In the genomic region with DNA sequence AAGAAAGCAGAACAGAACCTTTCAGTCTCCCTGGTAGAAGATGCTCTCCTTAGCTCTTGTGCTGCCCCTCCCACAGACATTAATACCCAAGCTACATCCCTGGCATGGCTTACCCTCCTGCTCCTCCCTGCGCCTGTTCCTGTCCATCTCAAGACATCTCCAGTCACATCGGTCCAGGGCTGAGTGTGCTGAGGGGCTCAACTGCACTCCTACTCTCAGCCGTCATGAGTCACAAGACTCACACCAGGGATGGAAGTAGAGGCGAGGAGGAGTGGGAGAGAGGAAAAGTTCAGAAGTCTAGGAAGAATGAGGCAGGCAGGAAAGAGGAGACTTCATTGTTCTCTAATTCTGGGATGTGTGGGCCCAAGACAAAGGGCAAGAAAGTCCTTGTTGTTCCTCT, we compare ENCODE assay signal across 22 cellular contexts. TPM values are rescaled to one million over a fixed set of nuclear protein-coding genes. Genes with fewer than 3 reads are reported as not detected.
DNase-seq lines count a peak whose midpoint lies in the region; ATAC-seq, FAIRE-seq and TF ChIP-seq lines count a peak whose summit lies in the region.
"Had no signal": no experiment of that assay in that cellular context is flagged by ENCODE, and none has a peak within 500 bp of the region (broad histone marks: within the 10 kb centered on the region; RNA-seq: fewer than 3 reads in every experiment).

No MANE protein-coding gene starts in this region.

- H3K27ac ChIP-seq in ACC112 (ENCODE audit: low read depth, low read length) = peak overlapping the region; percentile 99; the same call in 1 of the 2 replicates
- H3K27ac ChIP-seq in endothelial cell of umbilical vein (ENCODE audit: insufficient read depth, low read depth, low read length) = peak overlapping the region; percentile 89
- H3K27ac ChIP-seq in neural progenitor cell = no peak overlapping the region
- H3K27ac ChIP-seq in HepG2 (ENCODE audit: extremely low read length, insufficient read depth, low read length) = no peak overlapping the region
- H3K27ac ChIP-seq: spleen had no signal

- ATAC-seq in HG02840 (IDR thresholded peaks at IDR 0.05; ENCODE audit: low FRiP score, unreplicated experiment) = no peak
- ATAC-seq in HepG2 = no peak

- POLR2A ChIA-PET in endothelial cell of umbilical vein (lab: Charles Lee) (interaction anchor here (0.9 kb wide), 1 partner anchor 11 kb away, joined by 3 read pairs; no protein-coding TSS in a partner anchor), HepG2 (lab: Yijun Ruan, JAX) (no interaction called here)

- H3K4me3 ChIP-seq in ACC112 (ENCODE audit: low read depth, low read length) (no peak overlapping the region), endothelial cell of umbilical vein (replicated peaks in 1 of 3; ENCODE audit: insufficient read depth in 1 of 3, low read depth in 1 of 3, low read length in 3 of 3) (no peak overlapping the region), neural progenitor cell (no peak overlapping the region), HepG2 (replicated peaks in 1 of 3; ENCODE audit: insufficient read depth in 1 of 3, low read depth in 2 of 3, low read length in 3 of 3) (no peak overlapping the region)
- H3K4me3 ChIP-seq: spleen had no signal

- H3K4me1 ChIP-seq in ACC112 (ENCODE audit: control insufficient read depth, insufficient read depth, low read length, unreplicated experiment) (peaks cover 34% of the 10 kb centered on the region), endothelial cell of umbilical vein (ENCODE audit: control insufficient read depth, extremely low read depth, insufficient read depth, low read length) (peaks cover 40% of the 10 kb centered on the region), neural progenitor cell (no peaks in the 10 kb centered on the region), HepG2 (ENCODE audit: insufficient read depth, low read length) (peaks cover 16% of the 10 kb centered on the region)
- H3K4me1 ChIP-seq: BE2C had no signal

- TF ChIP-seq CTCF in endothelial cell of umbilical vein (IDR thresholded peaks at IDR 0.05; ENCODE audit: extremely low read depth in 1 of 2, insufficient read depth in 1 of 2, low read depth in 1 of 2, low read length in 2 of 2) (no peak), neural progenitor cell (IDR thresholded peaks at IDR 0.05) (no peak), HepG2 (CRISPR knock-in tag; IDR thresholded peaks at IDR 0.05) (no peak)

- H3K27me3 ChIP-seq in ACC112 (ENCODE audit: insufficient read depth, low read length) (no peaks in the 10 kb centered on the region), endothelial cell of umbilical vein (ENCODE audit: control insufficient read depth in 2 of 2, insufficient read depth in 2 of 2, low read length in 2 of 2) (no peaks in the 10 kb centered on the region), neural progenitor cell (no peaks in the 10 kb centered on the region), HepG2 (ENCODE audit: control insufficient read depth in 1 of 2, insufficient read depth in 2 of 2, low read length in 2 of 2) (no peaks in the 10 kb centered on the region)
- H3K27me3 ChIP-seq: BE2C had no signal

- H3K9me3 Mint-ChIP-seq in neural progenitor cell = peaks cover 4% of the 10 kb centered on the region
- H3K9me3 Mint-ChIP-seq: activated B cell treated with CpG ODN at 0.5 μM for 24 hours; activated CD4-positive, alpha-beta memory T cell treated with anti-CD3 and anti-CD28 coated beads, Interleukin-2, amount 10 ng/mL, durations not matched to agents 7 days and 5 days; central memory CD8-positive, alpha-beta T cell; neural crest cell had no signal

- H3K4me2 ChIP-seq in endothelial cell of umbilical vein (ENCODE audit: insufficient read depth, low read length) (peak overlapping the region; percentile 40), neural progenitor cell (no peak overlapping the region), HepG2 (ENCODE audit: low read depth, low read length) (no peak overlapping the region)
- H3K4me2 ChIP-seq: SK-N-SH had no signal

- no peaks in the 10 kb centered on the region for H3K9me1 ChIP-seq in endothelial cell of umbilical vein (replicated peaks; ENCODE audit: control insufficient read depth, extremely low read depth, insufficient read depth, low read length)

- DNase-seq in RCC 7860 (ENCODE audit: low spot score) (peak; percentile 16), endothelial cell of umbilical vein (ENCODE audit: low read depth, low spot score) (peak; percentile 60), neural progenitor cell (ENCODE audit: low spot score) (no peak), COLO829 (ENCODE audit: low spot score) (no peak), HepG2 (ENCODE audit: low spot score) (no peak)
- DNase-seq in effector CD8-positive, alpha-beta T cell (lab: John Stamatoyannopoulos, UW) = no peak
- DNase-seq: 8988T; activated B cell treated with CpG ODN at 0.5 μM for 24 hours; activated CD4-positive, alpha-beta memory T cell treated with anti-CD3 and anti-CD28 coated beads, Interleukin-2, amount 10 ng/mL, durations not matched to agents 7 days and 5 days; activated naive CD4-positive, alpha-beta T cell treated with Interleukin-2 at 50 U/mL for 16 hours; activated T-cell treated with anti-CD3 and anti-CD28 coated beads, Interleukin-2, amount 50 U/mL, for 1 hour; BE2C; Calu3; left cardiac atrium; NCI-H1694 treated with DMSO at 0.1 percent for 48 hours; NCI-H345; SK-N-SH; spleen had no signal

- no peak for TF ChIP-seq EP300 in HepG2 (IDR thresholded peaks at IDR 0.05; ENCODE audit: low read depth in 2 of 2, low read length in 2 of 2)
- no peak for TF ChIP-seq EP300 in HepG2 (CRISPR knock-in tag; IDR thresholded peaks at IDR 0.05; ENCODE audit: borderline replicate concordance)

- in situ Hi-C loops in HepG2 (cut with HindIII; ENCODE audit: extremely low pct_ligation_motif_present, low pct_unique_long_range_greater_than_20kb) = no loop called here

- H3K79me2 ChIP-seq in ACC112 (ENCODE audit: control insufficient read depth, insufficient read depth, low read length, unreplicated experiment) (no peaks in the 10 kb centered on the region), endothelial cell of umbilical vein (ENCODE audit: control insufficient read depth, insufficient read depth, low read length) (peaks cover 19% of the 10 kb centered on the region), neural progenitor cell (ENCODE audit: low read depth) (no peaks in the 10 kb centered on the region), HepG2 (ENCODE audit: insufficient read depth, low read length) (no peaks in the 10 kb centered on the region)

- H2AFZ ChIP-seq in ACC112 (ENCODE audit: low read length, unreplicated experiment) (no peak overlapping the region), endothelial cell of umbilical vein (ENCODE audit: low read depth, low read length) (peak overlapping the region; percentile 32), neural progenitor cell (replicated peaks) (peak overlapping the region; percentile 18), HepG2 (ENCODE audit: low read length) (no peak overlapping the region)

- no peaks in the 10 kb centered on the region for H3K9me3 ChIP-seq in endothelial cell of umbilical vein (replicated peaks; ENCODE audit: control insufficient read depth, insufficient read depth, low read length)
- H3K9me3 ChIP-seq in neural progenitor cell (ENCODE audit: low read depth) = no peaks in the 10 kb centered on the region
- no peaks in the 10 kb centered on the region for H3K9me3 ChIP-seq in HepG2 (ENCODE audit: low read length)
- H3K9me3 ChIP-seq: BE2C, SK-N-SH, spleen had no signal

- H3K4me3 Mint-ChIP-seq in neural progenitor cell = no peak overlapping the region
- H3K4me3 Mint-ChIP-seq: activated B cell treated with CpG ODN at 0.5 μM for 24 hours; activated CD4-positive, alpha-beta memory T cell treated with anti-CD3 and anti-CD28 coated beads, Interleukin-2, amount 10 ng/mL, durations not matched to agents 7 days and 5 days; central memory CD8-positive, alpha-beta T cell; neural crest cell had no signal

- H3K9ac ChIP-seq in endothelial cell of umbilical vein (replicated peaks; ENCODE audit: extremely low read depth, insufficient read depth, low read length) (no peak overlapping the region), neural progenitor cell (no peak overlapping the region), HepG2 (ENCODE audit: insufficient read depth, low read depth, low read length) (no peak overlapping the region)
- H3K9ac ChIP-seq: SK-N-SH had no signal

- TF ChIP-seq RAD21 in HepG2 (CRISPR knock-in tag; IDR thresholded peaks at IDR 0.05) = no peak

- CTCF ChIA-PET in endothelial cell of umbilical vein (lab: Charles Lee) (interaction anchor here (2.2 to 3.1 kb wide), 2 partner anchors 10 to 40 kb away, joined by 9 to 12 read pairs; partner anchors contain the start of gene OMA1), HepG2 (lab: Yijun Ruan, JAX; ENCODE audit: low intra/inter-chr PET ratio, low total read pairs) (no interaction called here)

- H3K27ac Mint-ChIP-seq in neural progenitor cell = no peak overlapping the region
- H3K27ac Mint-ChIP-seq: activated B cell treated with CpG ODN at 0.5 μM for 24 hours; activated CD4-positive, alpha-beta memory T cell treated with anti-CD3 and anti-CD28 coated beads, Interleukin-2, amount 10 ng/mL, durations not matched to agents 7 days and 5 days had no signal

- BruUV-seq in endothelial cell of umbilical vein (replicated peaks; lab: Mats Ljungman, UMichigan) (no TSS peak), HepG2 (replicated peaks; lab: Mats Ljungman, UMichigan) (no TSS peak)

- dilution Hi-C loops in endothelial cell of umbilical vein (cut with MboI; ENCODE audit: extremely low pct_ligation_motif_present, low sequenced_read_pairs) = no loop called here

- H3K36me3 ChIP-seq in ACC112 (ENCODE audit: insufficient read depth, low read length) (no peaks in the 10 kb centered on the region), endothelial cell of umbilical vein (ENCODE audit: control insufficient read depth in 2 of 2, extremely low read depth in 1 of 2, insufficient read depth in 2 of 2, low read length in 2 of 2) (no peaks in the 10 kb centered on the region), neural progenitor cell (no peaks in the 10 kb centered on the region), HepG2 (replicated peaks in 1 of 2; ENCODE audit: control insufficient read depth in 1 of 2, insufficient read depth in 2 of 2, low read length in 2 of 2) (no peaks in the 10 kb centered on the region)
- H3K36me3 ChIP-seq: BE2C, spleen had no signal

- peaks cover 3% of the 10 kb centered on the region for H3K27me3 Mint-ChIP-seq in neural progenitor cell (ENCODE audit: insufficient read depth, low read depth)

- WGBS in HepG2 (ENCODE audit: low lambda C conversion rate) = 25% methylated on average over 4 of the region's 4 CpGs

- no peak for FAIRE-seq in RCC 7860 (lab: Jason Lieb, UNC)
- no peak for FAIRE-seq in endothelial cell of umbilical vein (lab: Jason Lieb, UNC)
- FAIRE-seq in HepG2 (lab: Jason Lieb, UNC) = no peak

- H3F3A ChIP-seq in neural progenitor cell (ENCODE audit: low read depth) = no peaks in the 10 kb centered on the region

- H4K20me1 ChIP-seq in endothelial cell of umbilical vein (replicated peaks; ENCODE audit: control insufficient read depth, extremely low read depth, insufficient read depth, low read length) = no peaks in the 10 kb centered on the region
- H4K20me1 ChIP-seq in neural progenitor cell (ENCODE audit: low read depth) = no peaks in the 10 kb centered on the region
- no peaks in the 10 kb centered on the region for H4K20me1 ChIP-seq in HepG2 (ENCODE audit: insufficient read depth, low read length)

- H3K36me3 Mint-ChIP-seq in neural progenitor cell = no peaks in the 10 kb centered on the region

- no peaks in the 10 kb centered on the region for H3K4me1 Mint-ChIP-seq in neural progenitor cell
- H3K4me1 Mint-ChIP-seq: central memory CD8-positive, alpha-beta T cell had no signal

- TF ChIP-seq POLR2A in endothelial cell of umbilical vein (IDR thresholded peaks at IDR 0.05; ENCODE audit: low read depth, low read length) (no peak), HepG2 (IDR thresholded peaks at IDR 0.05; ENCODE audit: insufficient read depth in 1 of 2, low read depth in 2 of 2, low read length in 2 of 2) (no peak)

- intact Hi-C loops in endothelial cell of umbilical vein (cut with micrococcal nuclease) (no loop called here), HepG2 (cut with micrococcal nuclease; ENCODE audit: unreplicated experiment) (no loop called here)

RNA-seq across cellular contexts. Expression of gene TACSTD2, which starts 9.2 kb away (rescaled TPM):
- total RNA-seq in endothelial cell of umbilical vein = 14.1 and 30.7 TPM in 2 replicates
- 43.3 and 61.5 TPM in 2 replicates for polyA plus RNA-seq in endothelial cell of umbilical vein
- 19.6 and 27.3 TPM in 2 replicates for polyA plus RNA-seq in endothelial cell of umbilical vein (2011; cell fraction: cytosol; rRNA removed)
- 13.4 and 14.5 TPM in 2 replicates for polyA plus RNA-seq in endothelial cell of umbilical vein (2011; cell fraction: nucleus; rRNA removed)
- polyA plus RNA-seq in endothelial cell of umbilical vein (2012) = 9.8 and 14.3 TPM in 2 replicates
- polyA minus RNA-seq in endothelial cell of umbilical vein = 21.2 and 23.5 TPM in 2 replicates
- 1.6 TPM for polyA minus RNA-seq in endothelial cell of umbilical vein (2011; cell fraction: cytosol; rRNA and poly(A)+ RNA removed)
- polyA minus RNA-seq in endothelial cell of umbilical vein (2011; cell fraction: nucleus; rRNA and poly(A)+ RNA removed) = 5.6 and 10.4 TPM in 2 replicates
- 0.28 TPM in 1 of 2 replicates, not detected in the other for total RNA-seq in neural progenitor cell (ENCODE audit: low replicate concordance)
- not detected in 2 replicates for total RNA-seq in HepG2 (2016; rRNA removed; fragmentation: Illumina TruSeq; extraction: Trizol)
- total RNA-seq in HepG2 (2016; cell fraction: cytosol; rRNA removed; fragmentation: Illumina TruSeq; extraction: Trizol; ENCODE audit: low read depth) = not detected in 2 replicates
- total RNA-seq in HepG2 (2016; cell fraction: insoluble cytoplasmic fraction; rRNA removed; fragmentation: Illumina TruSeq; extraction: Trizol) = not detected in 2 replicates
- not detected in 2 replicates for total RNA-seq in HepG2 (2016; cell fraction: membrane; rRNA removed; fragmentation: Illumina TruSeq; extraction: Trizol)
- total RNA-seq in HepG2 (2016; cell fraction: nucleus; rRNA removed; fragmentation: Illumina TruSeq; extraction: Trizol) = not detected in 2 replicates
- not detected in 2 replicates for polyA plus RNA-seq in HepG2 (2011; rRNA removed)
- not detected in 2 replicates for polyA plus RNA-seq in HepG2 (2011; cell fraction: cytosol; rRNA removed)
- polyA plus RNA-seq in HepG2 (2011; cell fraction: nucleus; rRNA removed) = 0.09 and 0.10 TPM in 2 replicates
- polyA plus RNA-seq in HepG2 (2012) = not detected in 2 replicates
- not detected in 2 replicates for polyA plus RNA-seq in HepG2 (2016; cell fraction: cytosol; fragmentation: Illumina TruSeq; extraction: Trizol; ENCODE audit: low read depth)
- polyA plus RNA-seq in HepG2 (2016; cell fraction: insoluble cytoplasmic fraction; fragmentation: Illumina TruSeq; extraction: Trizol; ENCODE audit: low read depth) = not detected in 2 replicates
- polyA plus RNA-seq in HepG2 (2016; cell fraction: membrane; fragmentation: Illumina TruSeq; extraction: Trizol; ENCODE audit: low read depth) = not detected in 2 replicates
- polyA plus RNA-seq in HepG2 (2016; cell fraction: nucleus; fragmentation: Illumina TruSeq; extraction: Trizol; ENCODE audit: insufficient read depth, low read depth) = not detected in 2 replicates
- polyA minus RNA-seq in HepG2 (2011; rRNA and poly(A)+ RNA removed; ENCODE audit: low replicate concordance) = 0.94 TPM in 1 of 2 replicates, not detected in the other
- polyA minus RNA-seq in HepG2 (2011; cell fraction: cytosol; rRNA and poly(A)+ RNA removed) = not detected in 2 replicates
- polyA minus RNA-seq in HepG2 (2011; cell fraction: nucleus; rRNA and poly(A)+ RNA removed) = not detected in 2 replicates
- total RNA-seq: activated B cell treated with CpG ODN at 0.5 μM for 24 hours; activated CD4-positive, alpha-beta memory T cell treated with anti-CD3 and anti-CD28 coated beads, Interleukin-2, amount 10 ng/mL, durations not matched to agents 7 days and 5 days; neural crest cell had no signal

RNA-seq across cellular contexts. Expression of gene OMA1, which starts 39.8 kb away (rescaled TPM):
- total RNA-seq in endothelial cell of umbilical vein (4.6 and 7.7 TPM in 2 replicates), neural progenitor cell (ENCODE audit: low replicate concordance) (11.8 and 19.8 TPM in 2 replicates), HepG2 (2016; rRNA removed; fragmentation: Illumina TruSeq; extraction: Trizol) (18.6 and 26.9 TPM in 2 replicates)
- polyA plus RNA-seq in endothelial cell of umbilical vein (2.4 and 4.0 TPM in 2 replicates), HepG2 (2011; rRNA removed) (6.6 and 7.0 TPM in 2 replicates)
- 3.3 TPM in 2 replicates for polyA plus RNA-seq in endothelial cell of umbilical vein (2011; cell fraction: cytosol; rRNA removed)
- polyA plus RNA-seq in endothelial cell of umbilical vein (2011; cell fraction: nucleus; rRNA removed) = 6.2 and 7.2 TPM in 2 replicates
- polyA plus RNA-seq in endothelial cell of umbilical vein (2012) = 6.6 and 7.7 TPM in 2 replicates
- 5.1 and 7.5 TPM in 2 replicates for polyA minus RNA-seq in endothelial cell of umbilical vein
- polyA minus RNA-seq in endothelial cell of umbilical vein (2011; cell fraction: cytosol; rRNA and poly(A)+ RNA removed) = 9.3 TPM
- polyA minus RNA-seq in endothelial cell of umbilical vein (2011; cell fraction: nucleus; rRNA and poly(A)+ RNA removed) = 4.8 and 5.4 TPM in 2 replicates
- 92.8 and 109 TPM in 2 replicates for total RNA-seq in HepG2 (2016; cell fraction: cytosol; rRNA removed; fragmentation: Illumina TruSeq; extraction: Trizol; ENCODE audit: low read depth)
- 19.4 and 27.4 TPM in 2 replicates for total RNA-seq in HepG2 (2016; cell fraction: insoluble cytoplasmic fraction; rRNA removed; fragmentation: Illumina TruSeq; extraction: Trizol)
- total RNA-seq in HepG2 (2016; cell fraction: membrane; rRNA removed; fragmentation: Illumina TruSeq; extraction: Trizol) = 61.9 and 78.8 TPM in 2 replicates
- total RNA-seq in HepG2 (2016; cell fraction: nucleus; rRNA removed; fragmentation: Illumina TruSeq; extraction: Trizol) = 18.3 and 21.8 TPM in 2 replicates
- polyA plus RNA-seq in HepG2 (2011; cell fraction: cytosol; rRNA removed) = 3.2 and 4.5 TPM in 2 replicates
- polyA plus RNA-seq in HepG2 (2011; cell fraction: nucleus; rRNA removed) = 3.7 and 4.2 TPM in 2 replicates
- 7.0 and 10.0 TPM in 2 replicates for polyA plus RNA-seq in HepG2 (2012)
- 4.2 and 4.4 TPM in 2 replicates for polyA plus RNA-seq in HepG2 (2016; cell fraction: cytosol; fragmentation: Illumina TruSeq; extraction: Trizol; ENCODE audit: low read depth)
- polyA plus RNA-seq in HepG2 (2016; cell fraction: insoluble cytoplasmic fraction; fragmentation: Illumina TruSeq; extraction: Trizol; ENCODE audit: low read depth) = 11.1 and 13.3 TPM in 2 replicates
- 4.9 and 5.1 TPM in 2 replicates for polyA plus RNA-seq in HepG2 (2016; cell fraction: membrane; fragmentation: Illumina TruSeq; extraction: Trizol; ENCODE audit: low read depth)
- polyA plus RNA-seq in HepG2 (2016; cell fraction: nucleus; fragmentation: Illumina TruSeq; extraction: Trizol; ENCODE audit: insufficient read depth, low read depth) = 15.6 and 19.4 TPM in 2 replicates
- polyA minus RNA-seq in HepG2 (2011; rRNA and poly(A)+ RNA removed; ENCODE audit: low replicate concordance) = 7.3 and 8.4 TPM in 2 replicates
- 9.2 and 9.8 TPM in 2 replicates for polyA minus RNA-seq in HepG2 (2011; cell fraction: cytosol; rRNA and poly(A)+ RNA removed)
- polyA minus RNA-seq in HepG2 (2011; cell fraction: nucleus; rRNA and poly(A)+ RNA removed) = 18.2 and 21.9 TPM in 2 replicates

Comparison
In these comparisons a context has a peak if more than half of its experiments do, and no peak if none do; other contexts are left out.
1. H2AFZ ChIP-seq: peak in endothelial cell of umbilical vein (single experiment) and neural progenitor cell (single experiment); none in ACC112 (single experiment) and HepG2 (single experiment).
2. H3K27ac ChIP-seq: peak in ACC112 (single experiment) and endothelial cell of umbilical vein (single experiment); none in neural progenitor cell (single experiment) and HepG2 (single experiment).
3. DNase-seq: peak in RCC 7860 (single experiment) and endothelial cell of umbilical vein (single experiment); none in neural progenitor cell (single experiment), effector CD8-positive, alpha-beta T cell (single experiment), COLO829 (single experiment) and HepG2 (single experiment).
4. RNA of gene TACSTD2, which starts 9.2 kb away (total RNA-seq): 14.1 to 30.7 TPM in endothelial cell of umbilical vein; not detected in HepG2 and 0.28 TPM in neural progenitor cell; every median in the first group is over 10 times any median in the second.